Comparison of ENCODE assay signal across 9 cellular contexts in the genomic region with DNA sequence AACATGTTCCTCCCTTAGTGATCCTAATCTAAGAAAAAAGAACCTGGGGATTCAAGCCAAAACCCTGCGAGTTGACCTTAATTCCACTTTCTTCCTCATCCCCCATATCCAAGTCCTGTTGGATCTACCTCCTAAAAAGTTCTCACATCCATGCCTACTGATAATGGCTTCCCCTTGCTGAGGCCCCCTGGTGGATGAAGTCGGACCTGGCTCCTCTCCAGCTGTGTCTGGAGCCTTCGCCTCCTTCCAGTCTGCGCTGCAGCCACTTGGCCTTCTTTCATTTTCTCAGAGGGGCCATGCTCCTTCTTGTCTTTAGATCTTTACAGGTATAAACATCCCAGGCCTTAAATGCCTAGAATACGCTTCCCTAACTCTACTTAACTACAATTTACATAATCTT. TPM values are rescaled to one million over a fixed set of nuclear protein-coding genes. Genes with fewer than 3 reads are reported as not detected.
DNase-seq lines count a peak whose midpoint lies in the region; ATAC-seq and TF ChIP-seq lines count a peak whose summit lies in the region.
"Had no signal": no experiment of that assay in that cellular context is flagged by ENCODE, and none has a peak within 500 bp of the region (broad histone marks: within the 10 kb centered on the region; RNA-seq: fewer than 3 reads in every experiment).

No MANE protein-coding gene starts in this region.

- H3K9me2 ChIP-seq in SK-N-SH = no peaks in the 10 kb centered on the region

- no peaks in the 10 kb centered on the region for H3K36me3 ChIP-seq in SK-N-SH (replicated peaks in 1 of 2; ENCODE audit: control insufficient read depth in 1 of 2, insufficient read depth in 2 of 2, low read length in 1 of 2)
- H3K36me3 ChIP-seq in heart right ventricle = no peaks in the 10 kb centered on the region
- no peaks in the 10 kb centered on the region for H3K36me3 ChIP-seq in testis (ENCODE audit: low read depth, missing control alignments)
- H3K36me3 ChIP-seq in effector memory CD4-positive, alpha-beta T cell (ENCODE audit: control insufficient read depth, insufficient read depth, low read length) = no peaks in the 10 kb centered on the region
- H3K36me3 ChIP-seq: neutrophil had no signal

- H3K4me2 ChIP-seq in SK-N-SH = peak overlapping the region; percentile 66

- H3K4me1 ChIP-seq in SK-N-SH (ENCODE audit: control insufficient read depth in 1 of 2, insufficient read depth in 2 of 2, low read depth in 1 of 2, low read length in 1 of 2) (peaks cover 0 to 15% of the 10 kb centered on the region in 2 experiments; a peak in 3 of 4 replicates), heart right ventricle (peaks cover 5 to 90% (median 64%) of the 10 kb centered on the region in 9 donors), testis (no peaks in the 10 kb centered on the region)
- no peaks in the 10 kb centered on the region for H3K4me1 ChIP-seq in effector memory CD4-positive, alpha-beta T cell (ENCODE audit: control insufficient read depth, insufficient read depth, low read length, poor library complexity, severe bottlenecking)

- peak; percentile 55 for TF ChIP-seq RAD21 in SK-N-SH (IDR thresholded peaks at IDR 0.05; ENCODE audit: low read length)

- WGBS in SK-N-SH (ENCODE audit: low lambda C conversion rate) = 11% methylated on average over 5 of the region's 5 CpGs
- WGBS in heart right ventricle, 2 donors = 53 to 60% methylated on average over 5 of the region's 5 CpGs
- WGBS in testis, 2 donors = 65 to 71% methylated on average over 5 of the region's 5 CpGs

- H3K27me3 ChIP-seq in SK-N-SH (ENCODE audit: insufficient read depth) (peaks cover 16% of the 10 kb centered on the region; the same call in 1 of the 2 replicates), heart right ventricle (no peaks in the 10 kb centered on the region), testis (no peaks in the 10 kb centered on the region)
- no peaks in the 10 kb centered on the region for H3K27me3 ChIP-seq in effector memory CD4-positive, alpha-beta T cell (replicated peaks; ENCODE audit: control insufficient read depth, insufficient read depth, low read length, poor library complexity, severe bottlenecking)

- H3K4me3 ChIP-seq in SK-N-SH (ENCODE audit: low read depth in 2 of 2, low read length in 1 of 2) = peak overlapping the region; percentile 25 to 29; a peak in 3 of 4 replicates
- no peak overlapping the region for H3K4me3 ChIP-seq in heart right ventricle
- no peak overlapping the region for H3K4me3 ChIP-seq in testis
- no peak overlapping the region for H3K4me3 ChIP-seq in effector memory CD4-positive, alpha-beta T cell (ENCODE audit: insufficient read depth, low read depth, low read length, poor library complexity, severe bottlenecking)

- CTCF ChIA-PET in SK-N-SH (lab: Yijun Ruan, JAX) = interaction anchor here (1.3 to 1.8 kb wide), 5 partner anchors 10 to 318 kb away, joined by 3 to 7 read pairs (median 5); no protein-coding TSS in a partner anchor

- peak overlapping the region; percentile 52; the same call in 1 of the 2 replicates for H2AFZ ChIP-seq in SK-N-SH (ENCODE audit: low read depth)

- no peaks in the 10 kb centered on the region for H3K9me3 ChIP-seq in SK-N-SH
- H3K9me3 ChIP-seq in heart right ventricle = no peaks in the 10 kb centered on the region
- no peaks in the 10 kb centered on the region for H3K9me3 ChIP-seq in testis
- no peaks in the 10 kb centered on the region for H3K9me3 ChIP-seq in effector memory CD4-positive, alpha-beta T cell (ENCODE audit: control insufficient read depth, low read length)
- H3K9me3 ChIP-seq: neutrophil had no signal

- H3K27ac ChIP-seq in SK-N-SH (ENCODE audit: low read depth in 2 of 2, low read length in 1 of 2) = peak overlapping the region; percentile 3 to 58; a peak in 1 of 4 replicates
- H3K27ac ChIP-seq in heart right ventricle = peak overlapping the region in 3 of 10 donors; percentile 33 to 76 (median 35)
- no peak overlapping the region for H3K27ac ChIP-seq in testis
- no peak overlapping the region for H3K27ac ChIP-seq in effector memory CD4-positive, alpha-beta T cell (ENCODE audit: insufficient read depth, low read length, poor library complexity, severe bottlenecking)
- H3K27ac ChIP-seq: neutrophil had no signal

- POLR2A ChIA-PET in SK-N-SH (lab: Yijun Ruan, JAX) = no interaction called here

- ATAC-seq in HG02798 (IDR thresholded peaks at IDR 0.05; ENCODE audit: poor library complexity, unreplicated experiment) = peak; percentile 68
- peak in 2 of 8 donors; percentile 12 to 26 for ATAC-seq in heart right ventricle

- DNase-seq in NCI-H2196 (lab: John Stamatoyannopoulos, UW; ENCODE audit: unreplicated experiment) = peak; percentile 8
- no peak for DNase-seq in NCI-H2196 treated with DMSO at 0.1 percent for 48 hours (lab: John Stamatoyannopoulos, UW; ENCODE audit: unreplicated experiment)
- DNase-seq in SK-N-SH = peak; percentile 59
- DNase-seq in heart right ventricle = peak; percentile 37 to 51
- DNase-seq in testis = peak; percentile 80
- DNase-seq in NCI-H2107 treated with DMSO at 0.1 percent for 48 hours (lab: John Stamatoyannopoulos, UW; ENCODE audit: unreplicated experiment) = no peak
- DNase-seq in effector memory CD4-positive, alpha-beta T cell = no peak

- TF ChIP-seq CTCF in SK-N-SH (IDR thresholded peaks at IDR 0.05) (peak; percentile 91), heart right ventricle (IDR thresholded peaks at IDR 0.05) (peak in 8 of 9 donors; percentile 9 to 57 (median 49)), testis (IDR thresholded peaks at IDR 0.05) (peak in 2 of 3 experiments; percentile 27 to 49)

- no peak overlapping the region for H3K9ac ChIP-seq in SK-N-SH

- intact Hi-C loops in heart right ventricle (cut with DNase I) = loop anchor here in 3 of 10 donors (10.0 kb wide), 3 partner anchors 187 to 277 kb away; no protein-coding TSS in a partner anchor
- intact Hi-C loops in testis (cut with DNase I; ENCODE audit: low total_unique reads) = no loop called here

- TF ChIP-seq POLR2A in testis (IDR thresholded peaks at IDR 0.05) = no peak

- H3K79me2 ChIP-seq in SK-N-SH (ENCODE audit: insufficient read depth) = no peaks in the 10 kb centered on the region

- TF ChIP-seq EP300 in SK-N-SH (IDR thresholded peaks at IDR 0.05; ENCODE audit: borderline replicate concordance in 1 of 2, low read depth in 1 of 2, low read length in 1 of 2) = no peak

- H4K20me1 ChIP-seq in SK-N-SH (ENCODE audit: insufficient read depth) = no peaks in the 10 kb centered on the region

- no peaks in the 10 kb centered on the region for H3F3A ChIP-seq in SK-N-SH (replicated peaks; ENCODE audit: insufficient read depth)

TF ChIP-seq in SK-N-SH, 30 proteins besides CTCF, POLR2A, EP300 and RAD21:
- TF ChIP-seq USF2 (IDR thresholded peaks at IDR 0.05; ENCODE audit: borderline replicate concordance, low read depth, low read length) = no peak
- peak; percentile 86 for TF ChIP-seq NFIC (IDR thresholded peaks at IDR 0.05; ENCODE audit: borderline replicate concordance)
- no peak for TF ChIP-seq SIN3A (IDR thresholded peaks at IDR 0.05; ENCODE audit: borderline replicate concordance, low read depth, low read length)
- no peak for TF ChIP-seq TEAD4 (IDR thresholded peaks at IDR 0.05; ENCODE audit: borderline replicate concordance, insufficient read depth)
- TF ChIP-seq SMC3 (IDR thresholded peaks at IDR 0.05; ENCODE audit: low read depth, low read length) = peak; percentile 72
- no peak for TF ChIP-seq MXI1 (IDR thresholded peaks at IDR 0.05; ENCODE audit: low read depth, low read length)
- TF ChIP-seq, protein P1, sequence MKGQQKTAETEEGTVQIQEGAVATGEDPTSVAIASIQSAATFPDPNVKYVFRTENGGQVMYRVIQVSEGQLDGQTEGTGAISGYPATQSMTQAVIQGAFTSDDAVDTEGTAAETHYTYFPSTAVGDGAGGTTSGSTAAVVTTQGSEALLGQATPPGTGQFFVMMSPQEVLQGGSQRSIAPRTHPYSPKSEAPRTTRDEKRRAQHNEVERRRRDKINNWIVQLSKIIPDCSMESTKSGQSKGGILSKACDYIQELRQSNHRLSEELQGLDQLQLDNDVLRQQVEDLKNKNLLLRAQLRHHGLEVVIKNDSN (IDR thresholded peaks at IDR 0.05; ENCODE audit: borderline replicate concordance, low read depth) = no peak
- no peak for TF ChIP-seq MAX (IDR thresholded peaks at IDR 0.05; ENCODE audit: low read depth)
- no peak for TF ChIP-seq EZH2phosphoT487 (IDR thresholded peaks at IDR 0.05; ENCODE audit: borderline replicate concordance, low read depth)
- TF ChIP-seq JUND (IDR thresholded peaks at IDR 0.05) = no peak
- TF ChIP-seq YY1 (IDR thresholded peaks at IDR 0.05; ENCODE audit: low read depth) = peak; percentile 79; the same call in 1 of the 2 replicates
- TF ChIP-seq RXRA (IDR thresholded peaks at IDR 0.05; ENCODE audit: borderline replicate concordance, low read depth) = no peak
- no peak for TF ChIP-seq FOSL2 (IDR thresholded peaks at IDR 0.05; ENCODE audit: borderline replicate concordance, low read depth)

RNA-seq across cellular contexts. Expression of gene PDE1C, which starts 8.1 kb away (rescaled TPM):
- polyA plus RNA-seq in SK-N-SH (2012; rRNA removed) = 4.6 and 7.3 TPM in 2 replicates
- polyA plus RNA-seq in SK-N-SH (2012; cell fraction: cytosol; rRNA removed) = 5.3 and 6.3 TPM in 2 replicates
- 13.8 and 19.1 TPM in 2 replicates for polyA plus RNA-seq in SK-N-SH (2012; cell fraction: nucleus; rRNA removed)
- total RNA-seq in heart right ventricle = 100 to 1,000 TPM; 124 to 315 (median 197) TPM
- polyA plus RNA-seq in heart right ventricle = 10 to 100 TPM; 11.7 to 67.7 TPM
- total RNA-seq in testis = 1 to 10 TPM; 7.6 to 9.5 TPM
- polyA plus RNA-seq in testis (ENCODE audit: insufficient read depth, low read depth, low replicate concordance) = 9.5 TPM

Comparison
In these comparisons a context has a peak if more than half of its experiments do, and no peak if none do; other contexts are left out.
1. DNase-seq: peak in NCI-H2196 (single experiment), SK-N-SH (single experiment), heart right ventricle (2 of 2) and testis (single experiment); none in NCI-H2196 treated with DMSO at 0.1 percent for 48 hours (single experiment), NCI-H2107 treated with DMSO at 0.1 percent for 48 hours (single experiment) and effector memory CD4-positive, alpha-beta T cell (0 of 3).
2. H3K27ac ChIP-seq: peak in SK-N-SH (2 of 2); none in testis (0 of 2) and effector memory CD4-positive, alpha-beta T cell (single experiment).
3. H3K4me3 ChIP-seq: peak in SK-N-SH (2 of 2); none in heart right ventricle (0 of 10), testis (0 of 2) and effector memory CD4-positive, alpha-beta T cell (single experiment).
4. CTCF ChIP-seq: peak in every context shown above with its lines; median percentile 91 in SK-N-SH; 49 in heart right ventricle; 38 in testis.